8 cellular contexts compared by ENCODE assay signal in the genomic region with DNA sequence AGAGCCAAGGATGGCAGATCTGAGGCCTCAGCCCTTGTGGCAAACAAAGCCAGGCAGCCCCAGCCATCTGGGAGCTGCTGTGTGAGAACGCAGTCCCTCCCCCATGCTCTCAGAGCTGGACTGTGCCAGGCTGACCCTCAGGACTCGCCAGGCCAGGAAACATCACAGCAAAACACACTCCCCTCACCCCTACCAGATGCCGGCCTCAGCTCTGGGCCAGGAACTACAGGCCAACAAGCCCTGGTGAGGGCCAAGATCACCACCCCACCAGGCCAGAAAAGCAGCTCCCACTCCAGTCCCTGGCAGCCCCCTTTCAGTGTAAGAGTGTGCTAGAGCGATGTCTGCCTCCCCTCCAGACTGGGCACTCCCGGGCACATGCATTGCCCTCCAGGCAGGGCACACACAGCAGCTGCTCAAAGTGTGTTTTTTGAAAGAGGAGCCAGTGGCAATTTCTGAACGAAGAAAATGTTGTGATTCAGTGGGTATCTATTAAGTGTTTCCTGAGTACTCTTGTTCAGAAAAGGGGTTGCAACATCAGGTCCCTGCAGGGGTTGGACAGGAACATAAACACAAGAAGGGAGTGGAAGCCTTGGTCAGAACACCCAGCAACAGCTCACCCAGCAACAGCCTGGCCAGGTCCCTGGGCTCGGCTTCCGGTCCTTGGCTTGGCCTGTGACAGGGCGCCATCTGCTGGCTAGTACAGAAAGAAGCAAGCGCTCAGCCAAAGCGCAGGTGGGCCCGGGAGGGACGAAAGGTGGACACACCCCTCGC. TPM values are rescaled to one million over a fixed set of nuclear protein-coding genes. Genes with fewer than 3 reads are reported as not detected.
DNase-seq lines count a peak whose midpoint lies in the region; ATAC-seq and TF ChIP-seq lines count a peak whose summit lies in the region.

No MANE protein-coding gene starts in this region.

- peak overlapping the region; percentile 77 for H3K27ac Mint-ChIP-seq in HFFc6

- no peaks in the 10 kb centered on the region for H3K27me3 ChIP-seq in adrenal gland
- H3K27me3 ChIP-seq in heart left ventricle = no peaks in the 10 kb centered on the region
- no peaks in the 10 kb centered on the region for H3K27me3 ChIP-seq in prostate gland (replicated peaks; ENCODE audit: insufficient read depth)
- H3K27me3 ChIP-seq in upper lobe of right lung = no peaks in the 10 kb centered on the region

- H3K9me3 ChIP-seq in adrenal gland (replicated peaks in 1 of 3) (no peaks in the 10 kb centered on the region), heart left ventricle (no peaks in the 10 kb centered on the region), prostate gland (no peaks in the 10 kb centered on the region), upper lobe of right lung (no peaks in the 10 kb centered on the region)

- intact Hi-C loops in adrenal gland (cut with DNase I) (loop anchor here (5.0 to 10.0 kb wide), 4 partner anchors 92 to 249 kb away; no protein-coding TSS in a partner anchor), heart left ventricle (cut with DNase I) (loop anchor here (1.0 to 5.0 kb wide), 10 partner anchors 82 to 143 kb away; a partner anchor contains a TSS), prostate gland (cut with DNase I) (loop anchor here (1.0 kb wide), 1 partner anchor 143 kb away; no protein-coding TSS in a partner anchor), upper lobe of right lung (cut with DNase I) (loop anchor here (5.0 to 10.0 kb wide), 2 partner anchors 89 to 137 kb away; no protein-coding TSS in a partner anchor)

- H3K4me3 ChIP-seq in adrenal gland (no peak overlapping the region), heart left ventricle (peak overlapping the region in 3 of 12 donors; percentile 4 to 14 (median 5)), prostate gland (no peak overlapping the region), upper lobe of right lung (peak overlapping the region; percentile 1)

- peak; percentile 96 for DNase-seq in GM03348 (ENCODE audit: low spot score)
- DNase-seq in HFFc6 = peak; percentile 93
- DNase-seq in NCI-H1105 (lab: John Stamatoyannopoulos, UW) = peak; percentile 64
- peak; percentile 72 for DNase-seq in T follicular helper cell (ENCODE audit: low read depth)
- peak; percentile 87 to 96 (median 93) for DNase-seq in adrenal gland
- peak; percentile 88 to 94 (median 92) for DNase-seq in heart left ventricle
- peak; percentile 90 for DNase-seq in prostate gland (ENCODE audit: low spot score)
- peak; percentile 95 for DNase-seq in upper lobe of right lung

- H3K27ac ChIP-seq in adrenal gland (peak overlapping the region in 3 of 5 donors; percentile 19 to 81 (median 71)), heart left ventricle (peak overlapping the region; percentile 39 to 84 (median 76)), prostate gland (peak overlapping the region; percentile 50 to 62), upper lobe of right lung (peak overlapping the region; percentile 90)

- H3K9me3 Mint-ChIP-seq in HFFc6 = no peaks in the 10 kb centered on the region

- no peak for TF ChIP-seq POLR2A in adrenal gland (IDR thresholded peaks at IDR 0.05)
- no peak for TF ChIP-seq POLR2A in heart left ventricle (IDR thresholded peaks at IDR 0.05)
- TF ChIP-seq POLR2A in prostate gland (IDR thresholded peaks at IDR 0.05) = no peak

- H3K4me3 Mint-ChIP-seq in HFFc6 = 0 out of 2 replicates have a peak overlapping the region, but pooled peaks have one; percentile 17

- H3K36me3 ChIP-seq in adrenal gland (replicated peaks in 1 of 2) (no peaks in the 10 kb centered on the region), heart left ventricle (no peaks in the 10 kb centered on the region), prostate gland (no peaks in the 10 kb centered on the region), upper lobe of right lung (no peaks in the 10 kb centered on the region)

- H3K27me3 Mint-ChIP-seq in HFFc6 (ENCODE audit: insufficient read depth) = peaks cover 8% of the 10 kb centered on the region

- TF ChIP-seq CTCF in HFFc6 (IDR thresholded peaks at IDR 0.05) = peak; percentile 96
- TF ChIP-seq CTCF in adrenal gland (IDR thresholded peaks at IDR 0.05) = peak; percentile 83 to 98 (median 95)
- peak; percentile 84 to 98 (median 92) for TF ChIP-seq CTCF in heart left ventricle (IDR thresholded peaks at IDR 0.05)
- peak; percentile 72 to 98 (median 90) for TF ChIP-seq CTCF in prostate gland (IDR thresholded peaks at IDR 0.05)
- TF ChIP-seq CTCF in upper lobe of right lung (IDR thresholded peaks at IDR 0.05) = peak; percentile 96

- H3K4me1 Mint-ChIP-seq in HFFc6 (ENCODE audit: low read depth) = peaks cover 18% of the 10 kb centered on the region

- ATAC-seq in heart left ventricle = peak; percentile 93 to 99 (median 98)
- ATAC-seq in upper lobe of right lung = peak; percentile 99

- H3K4me1 ChIP-seq in adrenal gland (replicated peaks in 1 of 2) = peaks cover 0 to 12% of the 10 kb centered on the region in 2 donors
- peaks cover 0 to 18% (median 15%) of the 10 kb centered on the region in 12 donors for H3K4me1 ChIP-seq in heart left ventricle
- H3K4me1 ChIP-seq in prostate gland (replicated peaks) = no peaks in the 10 kb centered on the region
- peaks cover 15% of the 10 kb centered on the region for H3K4me1 ChIP-seq in upper lobe of right lung

- WGBS in adrenal gland, 4 donors = 16 to 55% (median 20%) methylated on average over 5 to 14 of the region's 14 CpGs
- WGBS in heart left ventricle, 4 donors = 11 to 38% (median 19%) methylated on average over 11 to 14 of the region's 14 CpGs
- WGBS in prostate gland = 21% methylated on average over 14 of the region's 14 CpGs

- no peaks in the 10 kb centered on the region for H3K36me3 Mint-ChIP-seq in HFFc6 (ENCODE audit: low read depth)

RNA-seq across cellular contexts. Expression of a gene that starts 18.2 kb away (rescaled TPM):
- total RNA-seq in HFFc6 (2021; fragmentation: NEBNext Ultra II Directional; extraction: Animal tissue kit (Norgen Biotek cat#: 25700)) = 1 to 10 TPM; 1.2 to 2.4 (median 1.8) TPM
- total RNA-seq in adrenal gland = 10 to 100 TPM in 3 of 8 donors, 1 to 10 TPM in 5; 4.9 to 24.1 (median 8.9) TPM
- 1 to 10 TPM; 1.7 to 6.0 (median 3.5) TPM for polyA plus RNA-seq in adrenal gland
- 10 to 100 TPM; 32.7 to 92.2 (median 60.2) TPM for total RNA-seq in heart left ventricle
- polyA plus RNA-seq in heart left ventricle = 10 to 100 TPM; 24.8 to 28.4 TPM
- 10 to 100 TPM in 1 of 2 donors, 1 to 10 TPM in 1; 9.4 to 15.2 TPM for total RNA-seq in prostate gland
- total RNA-seq in upper lobe of right lung = 10.9 TPM

RNA-seq across cellular contexts. Expression of a gene that starts 39.8 kb away (rescaled TPM):
- 10 to 100 TPM; 32.7 to 51.0 (median 40.3) TPM for total RNA-seq in HFFc6 (2021; fragmentation: NEBNext Ultra II Directional; extraction: Animal tissue kit (Norgen Biotek cat#: 25700))
- 100 to 1,000 TPM in 1 of 8 donors, 10 to 100 TPM in 7; 67.2 to 106 (median 71.6) TPM for total RNA-seq in adrenal gland
- 10 to 100 TPM; 17.7 to 57.9 (median 17.8) TPM for polyA plus RNA-seq in adrenal gland
- total RNA-seq in heart left ventricle = 100 to 1,000 TPM in 1 of 9 donors, 10 to 100 TPM in 8; 78.3 to 150 (median 89.7) TPM
- 10 to 100 TPM; 20.6 to 41.8 TPM for polyA plus RNA-seq in heart left ventricle
- 10 to 100 TPM; 40.1 to 63.3 TPM for total RNA-seq in prostate gland
- 79.3 TPM for total RNA-seq in upper lobe of right lung
